In genomic region chr10:75404023-75404334, GRCh38 we compare ENCODE assay signal across 9 cellular contexts. TPM values are rescaled to one million over a fixed set of nuclear protein-coding genes. Genes with fewer than 3 reads are reported as not detected.
DNase-seq lines count a peak whose midpoint lies in the region; ATAC-seq, FAIRE-seq and TF ChIP-seq lines count a peak whose summit lies in the region.
"Had no signal": no experiment of that assay in that cellular context is flagged by ENCODE, and none has a peak within 500 bp of the region (broad histone marks: within the 10 kb centered on the region; RNA-seq: fewer than 3 reads in every experiment).

No MANE protein-coding gene starts in this region.

- TF ChIP-seq POLR2A in A549 (IDR thresholded peaks at IDR 0.05; ENCODE audit: low read length) (no peak), HCT116 (IDR thresholded peaks at IDR 0.05; ENCODE audit: borderline replicate concordance, extremely low read depth, insufficient read depth, insufficient read length) (no peak)

- H3K4me2 ChIP-seq in A549 (peak overlapping the region; percentile 98), HCT116 (ENCODE audit: low read length) (peak overlapping the region; percentile 100)

- FAIRE-seq in A549 (lab: Jason Lieb, UNC), result no peak

- no peak overlapping the region for H3K27ac Mint-ChIP-seq in activated CD8-positive, alpha-beta memory T cell treated with anti-CD3 and anti-CD28 coated beads, Interleukin-2, amount 10 ng/mL, durations not matched to agents 7 days and 5 days

- no peak overlapping the region for H3K4me3 Mint-ChIP-seq in activated CD8-positive, alpha-beta memory T cell treated with anti-CD3 and anti-CD28 coated beads, Interleukin-2, amount 10 ng/mL, durations not matched to agents 7 days and 5 days

- WGBS in A549 (ENCODE audit: missing lambda C conversion rate), result 86% methylated on average over 15 of the region's 15 CpGs

- CTCF ChIA-PET in A549 (lab: Yijun Ruan, JAX) (interaction anchor here (1.1 to 1.3 kb wide), 2 partner anchors 9 to 19 kb away, joined by 3 to 6 read pairs; no protein-coding TSS in a partner anchor), HCT116 (lab: Charles Lee) (interaction anchor here (1.3 kb wide), 1 partner anchor 8 kb away, joined by 3 read pairs; no protein-coding TSS in a partner anchor)
- CTCF ChIA-PET in activated CD8-positive, alpha-beta memory T cell treated with anti-CD3 and anti-CD28 coated beads, Interleukin-2, amount 10 ng/mL, durations not matched to agents 7 days and 5 days (lab: Charles Lee), result no interaction called here

- H3K9ac ChIP-seq in HCT116 (ENCODE audit: low read length) (peak overlapping the region; percentile 92), muscle layer of colon (ENCODE audit: low read length) (peak overlapping the region; percentile 73)

- H4K20me1 ChIP-seq in HCT116 (ENCODE audit: insufficient read depth), result no peaks in the 10 kb centered on the region

- no peak for ATAC-seq in A549
- no peak for ATAC-seq in HCT116
- ATAC-seq in GM21423 (IDR thresholded peaks at IDR 0.05; ENCODE audit: unreplicated experiment), result no peak
- ATAC-seq in activated CD8-positive, alpha-beta memory T cell treated with anti-CD3 and anti-CD28 coated beads, Interleukin-2, amount 10 ng/mL, durations not matched to agents 7 days and 5 days, result no peak
- ATAC-seq: foreskin keratinocyte had no signal

- H3K9me2 ChIP-seq in HCT116 (ENCODE audit: insufficient read depth), result no peaks in the 10 kb centered on the region

- peak overlapping the region; percentile 92 for H3K4me3 ChIP-seq in A549
- H3K4me3 ChIP-seq in HCT116 (replicated peaks in 1 of 2; ENCODE audit: low read depth in 1 of 2, low read length in 2 of 2), result peak overlapping the region; percentile 93 to 96
- H3K4me3 ChIP-seq in choroid plexus epithelial cell (ENCODE audit: low read depth, low read length), result peak overlapping the region; percentile 11
- H3K4me3 ChIP-seq in muscle layer of colon (ENCODE audit: low read depth in 1 of 2, low read length in 2 of 2), result peak overlapping the region; percentile 45 to 86

- TF ChIP-seq CTCF in A549 (IDR thresholded peaks at IDR 0.05) (no peak), HCT116 (IDR thresholded peaks at IDR 0.05 in 2 of 3, conservative IDR thresholded peaks at IDR 0.05 in 1 of 3; ENCODE audit: borderline replicate concordance in 1 of 3, insufficient read depth in 1 of 3, low read depth in 2 of 3, low read length in 2 of 3) (no peak), choroid plexus epithelial cell (conservative IDR thresholded peaks at IDR 0.05; ENCODE audit: low read depth, low read length) (no peak)

- H3K36me3 Mint-ChIP-seq in activated CD8-positive, alpha-beta memory T cell treated with anti-CD3 and anti-CD28 coated beads, Interleukin-2, amount 10 ng/mL, durations not matched to agents 7 days and 5 days, result no peaks in the 10 kb centered on the region

- H3K79me2 ChIP-seq in HCT116 (ENCODE audit: insufficient read depth, low read length), result peaks cover 35% of the 10 kb centered on the region

- no peak overlapping the region for H2AFZ ChIP-seq in HCT116 (ENCODE audit: low read depth, low read length, poor library complexity, severe bottlenecking)

- RAD21 ChIA-PET in HCT116 (lab: Charles Lee; ENCODE audit: low non-redundant PET in 1 of 2, low total read pairs in 2 of 2, uncharacterized antibody in 2 of 2, unreplicated experiment in 2 of 2), result no interaction called here

- H3K27me3 Mint-ChIP-seq in activated CD8-positive, alpha-beta memory T cell treated with anti-CD3 and anti-CD28 coated beads, Interleukin-2, amount 10 ng/mL, durations not matched to agents 7 days and 5 days, result peaks cover 79% of the 10 kb centered on the region

- H3K4me1 ChIP-seq in A549 (peaks cover 14% of the 10 kb centered on the region), HCT116 (ENCODE audit: control insufficient read depth in 1 of 2, insufficient read depth in 2 of 2, low read length in 2 of 2) (peaks cover 18 to 53% of the 10 kb centered on the region in 2 experiments; a peak in 3 of 4 replicates), muscle layer of colon (ENCODE audit: insufficient read depth, low read length) (peaks cover 5% of the 10 kb centered on the region)
- H3K4me1 ChIP-seq: foreskin keratinocyte had no signal

- intact Hi-C loops in HCT116 (cut with micrococcal nuclease), result loop anchor here (5.0 kb wide), 1 partner anchor 698 kb away; no protein-coding TSS in a partner anchor

- no peak for TF ChIP-seq EP300 in A549 (IDR thresholded peaks at IDR 0.05)

- POLR2A ChIA-PET in A549 (lab: Yijun Ruan, JAX), result interaction anchor here (1.0 to 1.1 kb wide), 2 partner anchors 26 to 370 kb away, joined by 3 to 6 read pairs; no protein-coding TSS in a partner anchor
- POLR2A ChIA-PET in HCT116 (lab: Charles Lee), result no interaction called here

- BruUV-seq in HCT116 (replicated peaks; lab: Mats Ljungman, UMichigan), result no TSS peak

- H3K9me3 Mint-ChIP-seq in activated CD8-positive, alpha-beta memory T cell treated with anti-CD3 and anti-CD28 coated beads, Interleukin-2, amount 10 ng/mL, durations not matched to agents 7 days and 5 days (ENCODE audit: low read depth), result no peaks in the 10 kb centered on the region

- H3K27me3 ChIP-seq in HCT116 (ENCODE audit: insufficient read depth, low read length) (no peaks in the 10 kb centered on the region), muscle layer of colon (ENCODE audit: control insufficient read depth in 1 of 2, insufficient read depth in 2 of 2, low read length in 2 of 2) (no peaks in the 10 kb centered on the region)
- H3K27me3 ChIP-seq: foreskin keratinocyte had no signal

- no peak for DNase-seq in A549 (ENCODE audit: low read depth in 1 of 2, low spot score in 1 of 2)
- DNase-seq in HCT116 (ENCODE audit: low read depth, low spot score), result no peak
- no peak for DNase-seq in choroid plexus epithelial cell (ENCODE audit: low read depth)
- no peak for DNase-seq in ureter (ENCODE audit: low spot score)
- no peak for DNase-seq in putamen (ENCODE audit: low spot score)
- no peak for DNase-seq in activated CD8-positive, alpha-beta memory T cell treated with anti-CD3 and anti-CD28 coated beads, Interleukin-2, amount 10 ng/mL, durations not matched to agents 7 days and 5 days

- H3K36me3 ChIP-seq in HCT116 (ENCODE audit: control insufficient read depth in 1 of 2, insufficient read depth in 2 of 2, low read length in 2 of 2) (peaks cover 0 to 6% of the 10 kb centered on the region in 2 experiments; a peak in 2 of 4 replicates), muscle layer of colon (ENCODE audit: insufficient read depth, low read length) (no peaks in the 10 kb centered on the region)

- no peaks in the 10 kb centered on the region for H3K9me3 ChIP-seq in A549
- no peaks in the 10 kb centered on the region for H3K9me3 ChIP-seq in HCT116 (ENCODE audit: control insufficient read depth in 1 of 2, insufficient read depth in 1 of 2, low read depth in 1 of 2, low read length in 2 of 2)
- H3K9me3 ChIP-seq in muscle layer of colon (ENCODE audit: low read length), result no peaks in the 10 kb centered on the region

- peak overlapping the region; percentile 94 to 98 for H3K27ac ChIP-seq in A549
- H3K27ac ChIP-seq in HCT116 (ENCODE audit: low read depth, low read length), result peak overlapping the region; percentile 97
- peak overlapping the region; percentile 98 for H3K27ac ChIP-seq in muscle layer of colon (ENCODE audit: low read depth, low read length)
- H3K27ac ChIP-seq: foreskin keratinocyte had no signal

- H3K4me1 Mint-ChIP-seq in activated CD8-positive, alpha-beta memory T cell treated with anti-CD3 and anti-CD28 coated beads, Interleukin-2, amount 10 ng/mL, durations not matched to agents 7 days and 5 days, result peaks cover 31% of the 10 kb centered on the region

- TF ChIP-seq RAD21 in A549 (conservative IDR thresholded peaks at IDR 0.05 in 1 of 2, IDR thresholded peaks at IDR 0.05 in 1 of 2) (no peak), HCT116 (IDR thresholded peaks at IDR 0.05; ENCODE audit: low read depth) (no peak)

TF ChIP-seq in A549, 52 proteins besides CTCF, POLR2A, EP300 and RAD21 (continues in another document):
- no peak for TF ChIP-seq BHLHE40 (IDR thresholded peaks at IDR 0.05; ENCODE audit: low read depth, low read length)
- TF ChIP-seq CBX2 (IDR thresholded peaks at IDR 0.05; ENCODE audit: borderline replicate concordance, low read depth), result no peak
- no peak for TF ChIP-seq NFE2L2 (conservative IDR thresholded peaks at IDR 0.05; ENCODE audit: low read length)
- no peak for TF ChIP-seq NR3C1 (IDR thresholded peaks at IDR 0.05)
- no peak for TF ChIP-seq MAZ (IDR thresholded peaks at IDR 0.05; ENCODE audit: borderline replicate concordance, low read depth, low read length)
- TF ChIP-seq ZSCAN20 (CRISPR knock-in tag; IDR thresholded peaks at IDR 0.05), result no peak

TF ChIP-seq in HCT116, 20 proteins besides CTCF, POLR2A, EP300 and RAD21:
- TF ChIP-seq CBX3 (IDR thresholded peaks at IDR 0.05; ENCODE audit: low read depth) (no peak), EZH2phosphoT487 (IDR thresholded peaks at IDR 0.05; ENCODE audit: borderline replicate concordance) (no peak)

RNA-seq across cellular contexts. Expression of gene ZNF503, which starts 2.4 kb away (rescaled TPM):
- 0.54 and 0.71 TPM in 2 replicates for polyA plus RNA-seq in A549 (2011; rRNA removed)
- 1.6 and 2.3 TPM in 2 replicates for polyA plus RNA-seq in A549 (2012; cell fraction: cytosol; rRNA removed)
- polyA plus RNA-seq in A549 (2012; cell fraction: nucleus; rRNA removed), result 5.2 and 8.3 TPM in 2 replicates
- 9.5 to 13.1 TPM (median 12.8 TPM) in 3 replicates for polyA plus RNA-seq in A549 (2017; fragmentation: RNase III; extraction: RNeasy Plus Mini Kit Qiagen cat#74134 plus additional on column Dnase treatment)
- polyA minus RNA-seq in A549 (2011; rRNA and poly(A)+ RNA removed), result 0.33 and 0.49 TPM in 2 replicates
- total RNA-seq in HCT116 (2021; ENCODE audit: unreplicated experiment), result 30.4 TPM
- 18.7 and 21.4 TPM in 2 replicates for polyA plus RNA-seq in HCT116 (2012)
- 25.2 TPM for total RNA-seq in ureter
- under 1 TPM; 0.35 to 0.80 TPM for total RNA-seq in activated CD8-positive, alpha-beta memory T cell treated with anti-CD3 and anti-CD28 coated beads, Interleukin-2, amount 10 ng/mL, durations not matched to agents 7 days and 5 days

RNA-seq across cellular contexts. Expression of gene LRMDA, which starts 27.4 kb away (rescaled TPM):
- polyA plus RNA-seq in A549 (2011; rRNA removed), result 5.2 and 5.6 TPM in 2 replicates
- polyA plus RNA-seq in A549 (2012; cell fraction: cytosol; rRNA removed), result 0.73 and 1.4 TPM in 2 replicates
- 0.89 and 1.5 TPM in 2 replicates for polyA plus RNA-seq in A549 (2012; cell fraction: nucleus; rRNA removed)
- polyA plus RNA-seq in A549 (2017; fragmentation: RNase III; extraction: RNeasy Plus Mini Kit Qiagen cat#74134 plus additional on column Dnase treatment), result 4.1 to 5.1 TPM (median 4.6 TPM) in 3 replicates
- 8.2 and 14.0 TPM in 2 replicates for polyA minus RNA-seq in A549 (2011; rRNA and poly(A)+ RNA removed)
- 4.8 TPM for total RNA-seq in HCT116 (2021; ENCODE audit: unreplicated experiment)
- 4.3 and 4.8 TPM in 2 replicates for polyA plus RNA-seq in HCT116 (2012)
- total RNA-seq in ureter, result 23.1 TPM
- total RNA-seq in activated CD8-positive, alpha-beta memory T cell treated with anti-CD3 and anti-CD28 coated beads, Interleukin-2, amount 10 ng/mL, durations not matched to agents 7 days and 5 days, result not detected
- total RNA-seq: foreskin keratinocyte had no signal
- polyA plus RNA-seq: foreskin keratinocyte had no signal

Comparison
In these comparisons a context has a peak if more than half of its experiments do, and no peak if none do; other contexts are left out.
1. H3K4me3 ChIP-seq: peak in every context shown above with its lines; median percentile 94 in HCT116; 92 in A549; 66 in muscle layer of colon; 11 in choroid plexus epithelial cell.
2. RNA of gene ZNF503, which starts 2.4 kb away (total RNA-seq): 30.4 TPM in HCT116 (single experiment) and 25.2 TPM in ureter (single experiment); 0.35 to 0.80 TPM in activated CD8-positive, alpha-beta memory T cell treated with anti-CD3 and anti-CD28 coated beads, Interleukin-2, amount 10 ng/mL, durations not matched to agents 7 days and 5 days; every median in the first group is over 10 times any median in the second.
3. Peak in every context shown above with its lines, with median percentiles within 50 percentile points of each other: H3K27ac ChIP-seq.